In the genomic region with DNA sequence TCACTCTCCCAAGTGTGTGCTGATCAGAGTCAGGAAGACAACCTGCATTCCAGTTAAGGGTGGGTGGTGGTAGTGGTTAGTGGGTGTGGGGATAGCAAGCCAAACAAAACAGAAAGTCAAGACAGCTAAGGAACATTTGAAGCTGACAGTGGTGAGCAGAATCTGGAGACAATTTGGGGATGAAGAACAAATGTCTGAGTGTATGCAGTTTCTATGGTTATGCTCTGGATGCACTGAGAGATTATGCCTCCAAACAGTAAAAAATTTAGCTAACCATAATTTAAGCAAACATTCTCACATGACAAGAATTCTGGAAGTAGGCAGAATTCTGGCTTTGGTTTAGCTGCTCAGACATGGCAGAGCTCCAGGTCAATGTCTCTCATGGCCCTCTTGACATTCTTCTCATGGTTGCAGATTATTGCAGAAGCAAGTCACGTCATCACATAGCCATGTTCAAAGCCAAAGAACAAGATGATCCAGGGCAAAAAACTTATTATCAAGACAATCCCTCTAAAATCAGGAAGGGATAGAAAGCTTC, we compare ENCODE assay signal across 12 cellular contexts.
DNase-seq lines count a peak whose midpoint lies in the region; ATAC-seq and TF ChIP-seq lines count a peak whose summit lies in the region.
"Had no signal": no experiment of that assay in that cellular context is flagged by ENCODE, and none has a peak within 500 bp of the region (broad histone marks: within the 10 kb centered on the region; RNA-seq: fewer than 3 reads in every experiment).

No MANE protein-coding gene starts in this region.

- H3K4me1 Mint-ChIP-seq in naive thymus-derived CD8-positive, alpha-beta T cell = no peaks in the 10 kb centered on the region

- no peak overlapping the region for H3K27ac Mint-ChIP-seq in naive thymus-derived CD8-positive, alpha-beta T cell

- H3K36me3 Mint-ChIP-seq in naive thymus-derived CD8-positive, alpha-beta T cell = no peaks in the 10 kb centered on the region

- no peaks in the 10 kb centered on the region for H3K27me3 ChIP-seq in AG04450 (ENCODE audit: control insufficient read depth, insufficient read depth, low read length)
- H3K27me3 ChIP-seq: BLaER1 had no signal

- H3K4me3 Mint-ChIP-seq in naive thymus-derived CD8-positive, alpha-beta T cell = no peak overlapping the region

- POLR2A ChIA-PET in AG04450 (lab: Yijun Ruan, JAX) = no interaction called here
- POLR2A ChIA-PET in naive thymus-derived CD8-positive, alpha-beta T cell (lab: Charles Lee) = no interaction called here

- CTCF ChIA-PET in AG04450 (lab: Charles Lee) = no interaction called here

- H3K27ac ChIP-seq in AG04450 (ENCODE audit: low read depth, low read length) = no peak overlapping the region
- H3K27ac ChIP-seq: BLaER1 had no signal

- ATAC-seq in omental fat pad (ENCODE audit: low FRiP score) = peak; percentile 60
- ATAC-seq in HG03196 (IDR thresholded peaks at IDR 0.05; ENCODE audit: unreplicated experiment) = no peak
- no peak for ATAC-seq in naive thymus-derived CD8-positive, alpha-beta T cell

- TF ChIP-seq CTCF in AG04450 (IDR thresholded peaks at IDR 0.05; ENCODE audit: low read depth, low read length) (no peak), fibroblast of pulmonary artery (IDR thresholded peaks at IDR 0.05; ENCODE audit: low read length, missing control alignments) (no peak), omental fat pad (IDR thresholded peaks at IDR 0.05) (no peak)

- no peaks in the 10 kb centered on the region for H3K9me3 ChIP-seq in AG04450 (ENCODE audit: control insufficient read depth, insufficient read depth, low read length)
- H3K9me3 ChIP-seq: BLaER1 had no signal

- peaks cover 0 to 15% (median 4%) of the 10 kb centered on the region in 9 donors for H3K9me3 Mint-ChIP-seq in naive thymus-derived CD8-positive, alpha-beta T cell

- DNase-seq in AG04450 (ENCODE audit: low read depth, low spot score) (peak; percentile 60), NCI-H226 (peak; percentile 58), fibroblast of pulmonary artery (ENCODE audit: low read depth) (peak; percentile 96), omental fat pad (ENCODE audit: low spot score) (no peak)
- DNase-seq in stimulated activated naive CD4-positive, alpha-beta T cell treated with Interleukin-2 at 50 U/mL for 16 hours (lab: John Stamatoyannopoulos, UW) = no peak
- no peak for DNase-seq in activated effector memory CD4-positive, alpha-beta T cell treated with anti-CD3 and anti-CD28 coated beads, Interleukin-2, amount 50 U/mL, for 16 hours
- DNase-seq in naive thymus-derived CD8-positive, alpha-beta T cell = no peak
- DNase-seq: amygdala, glutamatergic neuron, NCI-H524 had no signal

- H3K27me3 Mint-ChIP-seq in naive thymus-derived CD8-positive, alpha-beta T cell = peaks cover 0 to 2% (median 0%) of the 10 kb centered on the region in 5 donors

- H3K4me3 ChIP-seq in AG04450 (ENCODE audit: low read depth, low read length) (no peak overlapping the region), fibroblast of pulmonary artery (replicated peaks; ENCODE audit: low read depth, low read length) (no peak overlapping the region)
- H3K4me3 ChIP-seq: BLaER1 had no signal

Comparison
In these comparisons a context has a peak if more than half of its experiments do, and no peak if none do; other contexts are left out.
1. DNase-seq: peak in AG04450 (single experiment), NCI-H226 (single experiment) and fibroblast of pulmonary artery (single experiment); none in omental fat pad (single experiment), stimulated activated naive CD4-positive, alpha-beta T cell treated with Interleukin-2 at 50 U/mL for 16 hours (single experiment), activated effector memory CD4-positive, alpha-beta T cell treated with anti-CD3 and anti-CD28 coated beads, Interleukin-2, amount 50 U/mL, for 16 hours (single experiment) and naive thymus-derived CD8-positive, alpha-beta T cell (0 of 10).